ENCODE assay signal across 20 cellular contexts in genomic region chr4:111652206-111652605, GRCh38.
DNase-seq lines count a peak whose midpoint lies in the region; ATAC-seq and TF ChIP-seq lines count a peak whose summit lies in the region.
"Had no signal": no experiment of that assay in that cellular context is flagged by ENCODE, and none has a peak within 500 bp of the region (broad histone marks: within the 10 kb centered on the region; RNA-seq: fewer than 3 reads in every experiment).

No MANE protein-coding gene starts in this region.

- peak overlapping the region; percentile 86 for H3K27ac ChIP-seq in SK-N-MC
- H3K27ac ChIP-seq in foreskin keratinocyte: no peak overlapping the region
- H3K27ac ChIP-seq in CD4-positive, alpha-beta memory T cell (ENCODE audit: low read depth, low read length): no peak overlapping the region
- H3K27ac ChIP-seq: BLaER1 treated with 17β-estradiol and CSF1 and Interleukin-3, amounts not matched to agents 10 nM and 100 nM; SJSA1 had no signal

- POLR2A ChIA-PET in CD4-positive, alpha-beta memory T cell (lab: Charles Lee; ENCODE audit: partially characterized antibody): no interaction called here

- CTCF ChIA-PET in CD4-positive, alpha-beta memory T cell (lab: Charles Lee; ENCODE audit: partially characterized antibody): no interaction called here

- no peaks in the 10 kb centered on the region for H3K36me3 Mint-ChIP-seq in CD4-positive, alpha-beta memory T cell
- H3K36me3 Mint-ChIP-seq: CD8-positive, alpha-beta memory T cell had no signal

- H3K27me3 Mint-ChIP-seq in CD4-positive, alpha-beta memory T cell: no peaks in the 10 kb centered on the region
- H3K27me3 Mint-ChIP-seq: CD8-positive, alpha-beta memory T cell had no signal

- H3K9ac ChIP-seq in SK-N-MC (ENCODE audit: insufficient read length): no peak overlapping the region
- H3K9ac ChIP-seq: BLaER1 treated with 17β-estradiol and CSF1 and Interleukin-3, amounts not matched to agents 10 nM and 100 nM had no signal

- H3K27ac Mint-ChIP-seq in CD4-positive, alpha-beta memory T cell: no peak overlapping the region
- H3K27ac Mint-ChIP-seq: CD8-positive, alpha-beta memory T cell had no signal

- no peak overlapping the region for H3K4me3 Mint-ChIP-seq in CD4-positive, alpha-beta memory T cell
- H3K4me3 Mint-ChIP-seq: CD8-positive, alpha-beta memory T cell had no signal

- no peak for TF ChIP-seq CTCF in foreskin keratinocyte (conservative IDR thresholded peaks at IDR 0.05)

- intact Hi-C loops in CD4-positive, alpha-beta memory T cell (cut with micrococcal nuclease): no loop called here

- DNase-seq in AG20443 (ENCODE audit: low spot score) (peak; percentile 15), HPDE6-E6E7 (ENCODE audit: extremely low spot score) (peak; percentile 14), SK-N-MC (ENCODE audit: low read depth, low spot score) (peak; percentile 64), foreskin keratinocyte (peak; percentile 47 to 77), KBM-7 (no peak), NCI-H187 (lab: John Stamatoyannopoulos, UW) (no peak)
- no peak for DNase-seq in CD4-positive, alpha-beta memory T cell
- DNase-seq: CD8-positive, alpha-beta memory T cell; MV-4-11; NCI-H1694 treated with DMSO at 0.1 percent for 48 hours; NCI-H2107; NCI-H2227 treated with DMSO at 0.1 percent for 48 hours; NCI-H510A treated with DMSO at 0.1 percent for 48 hours; PC-3; SW 1271 had no signal

- H3K27me3 ChIP-seq in foreskin keratinocyte: no peaks in the 10 kb centered on the region
- H3K27me3 ChIP-seq in CD4-positive, alpha-beta memory T cell (ENCODE audit: insufficient read depth, low read length): no peaks in the 10 kb centered on the region
- H3K27me3 ChIP-seq: BLaER1 treated with 17β-estradiol and CSF1 and Interleukin-3, amounts not matched to agents 10 nM and 100 nM had no signal

- peak overlapping the region; percentile 51 for H3K4me3 ChIP-seq in SK-N-MC
- no peak overlapping the region for H3K4me3 ChIP-seq in CD4-positive, alpha-beta memory T cell (ENCODE audit: low read length in 2 of 2)
- H3K4me3 ChIP-seq: BLaER1 treated with 17β-estradiol and CSF1 and Interleukin-3, amounts not matched to agents 10 nM and 100 nM; HAP-1; K562; SJSA1 had no signal

- H3K4me1 Mint-ChIP-seq in CD4-positive, alpha-beta memory T cell: no peaks in the 10 kb centered on the region
- H3K4me1 Mint-ChIP-seq: CD8-positive, alpha-beta memory T cell had no signal

- H3K9me3 ChIP-seq in SK-N-MC (ENCODE audit: low read depth, low read length): no peaks in the 10 kb centered on the region
- no peaks in the 10 kb centered on the region for H3K9me3 ChIP-seq in CD4-positive, alpha-beta memory T cell (ENCODE audit: control insufficient read depth in 1 of 2, low read length in 2 of 2)
- H3K9me3 ChIP-seq: BLaER1 treated with 17β-estradiol and CSF1 and Interleukin-3, amounts not matched to agents 10 nM and 100 nM; HAP-1; SJSA1 had no signal

- in situ Hi-C loops in KBM-7 (cut with MboI; ENCODE audit: low pct_unique_long_range_greater_than_20kb, low sequenced_read_pairs): no loop called here

- ATAC-seq in foreskin keratinocyte (peak; percentile 98), HG03432 (IDR thresholded peaks at IDR 0.05; ENCODE audit: unreplicated experiment) (no peak)
- ATAC-seq: K562, PC-3 had no signal

- no peaks in the 10 kb centered on the region for H3K36me3 ChIP-seq in SK-N-MC (ENCODE audit: insufficient read depth, low read length)
- H3K36me3 ChIP-seq in CD4-positive, alpha-beta memory T cell (ENCODE audit: insufficient read depth, low read length): no peaks in the 10 kb centered on the region
- H3K36me3 ChIP-seq: BLaER1 treated with 17β-estradiol and CSF1 and Interleukin-3, amounts not matched to agents 10 nM and 100 nM; HAP-1; SJSA1 had no signal

- peaks cover 0 to 4% (median under 1%) of the 10 kb centered on the region in 8 donors for H3K9me3 Mint-ChIP-seq in CD4-positive, alpha-beta memory T cell

- H3K4me1 ChIP-seq in foreskin keratinocyte: peaks cover 21% of the 10 kb centered on the region
- no peaks in the 10 kb centered on the region for H3K4me1 ChIP-seq in CD4-positive, alpha-beta memory T cell (ENCODE audit: insufficient read depth, low read length)
- H3K4me1 ChIP-seq: SJSA1 had no signal

Comparison
In these comparisons a context has a peak if more than half of its experiments do, and no peak if none do; other contexts are left out.
1. DNase-seq: peak in AG20443 (single experiment), HPDE6-E6E7 (single experiment), SK-N-MC (single experiment) and foreskin keratinocyte (2 of 2); none in KBM-7 (single experiment), CD4-positive, alpha-beta memory T cell (0 of 5) and NCI-H187 (0 of 2).